31 cellular contexts compared by ENCODE assay signal in genomic region chr1:152415454-152416227, GRCh38. TPM values are rescaled to one million over a fixed set of nuclear protein-coding genes. Genes with fewer than 3 reads are reported as not detected.
"Had no signal": no experiment of that assay in that cellular context is flagged by ENCODE, and none has a peak within 500 bp of the region (broad histone marks: within the 10 kb centered on the region; RNA-seq: fewer than 3 reads in every experiment).

No MANE protein-coding gene starts in this region.

- H3K27me3 Mint-ChIP-seq: type B pancreatic cell had no signal

- H3K36me3 Mint-ChIP-seq: stimulated activated effector memory CD8-positive, alpha-beta T cell treated with anti-CD3 and anti-CD28 coated beads, Interleukin-12 subunit alpha, Interleukin-12 subunit beta, amount 100 ng/mL, for 72 hours; stimulated activated memory B cell treated with anti-CD40 and anti-IgM and Interleukin-4, amounts not matched to agents 10 μg/mL and 1 μg/mL and 100 μg/mL, for 72 hours; stimulated activated naive B cell treated with anti-CD40 and anti-IgM and Interleukin-4, amounts not matched to agents 10 μg/mL and 1 μg/mL and 100 μg/mL, for 72 hours; type B pancreatic cell had no signal

- H3K4me1 Mint-ChIP-seq: stimulated activated effector memory CD8-positive, alpha-beta T cell treated with anti-CD3 and anti-CD28 coated beads, Interleukin-12 subunit alpha, Interleukin-12 subunit beta, amount 100 ng/mL, for 72 hours; stimulated activated memory B cell treated with anti-CD40 and anti-IgM and Interleukin-4, amounts not matched to agents 10 μg/mL and 1 μg/mL and 100 μg/mL, for 72 hours; stimulated activated naive B cell treated with anti-CD40 and anti-IgM and Interleukin-4, amounts not matched to agents 10 μg/mL and 1 μg/mL and 100 μg/mL, for 72 hours; stimulated activated naive CD8-positive, alpha-beta T cell treated with anti-CD3 and anti-CD28 coated beads, Interleukin-15, amount 100 ng/mL, for 72 hours had no signal

- H3K27me3 ChIP-seq: stomach, suprapubic skin, testis, thyroid gland, tibial artery, tibial nerve, transverse colon, upper lobe of left lung, upper lobe of right lung, uterus, vagina had no signal

- H3K9me3 Mint-ChIP-seq: stimulated activated effector memory CD8-positive, alpha-beta T cell treated with anti-CD3 and anti-CD28 coated beads, Interleukin-12 subunit alpha, Interleukin-12 subunit beta, amount 100 ng/mL, for 72 hours; stimulated activated memory B cell treated with anti-CD40 and anti-IgM and Interleukin-4, amounts not matched to agents 10 μg/mL and 1 μg/mL and 100 μg/mL, for 72 hours; stimulated activated naive B cell treated with anti-CD40 and anti-IgM and Interleukin-4, amounts not matched to agents 10 μg/mL and 1 μg/mL and 100 μg/mL, for 72 hours; stimulated activated naive CD8-positive, alpha-beta T cell treated with anti-CD3 and anti-CD28 coated beads, Interleukin-15, amount 100 ng/mL, for 72 hours; stimulated activated naive CD8-positive, alpha-beta T cell treated with anti-CD3 and anti-CD28 coated beads, Interleukin-15, Interleukin-2, amounts not matched to agents 100 ng/mL and 50 ng/mL, for 24 hours; type B pancreatic cell had no signal

- H3K4me3 ChIP-seq: stomach, suprapubic skin, testis, thoracic aorta, thyroid gland, tibial artery, tibial nerve, transverse colon, upper lobe of left lung, upper lobe of right lung, uterus, vagina had no signal

- H3K27ac ChIP-seq: stomach, suprapubic skin, testis, thoracic aorta, thyroid gland, tibial artery, tibial nerve, transverse colon, upper lobe of left lung, upper lobe of right lung, uterus, vagina had no signal

- H3K27ac Mint-ChIP-seq: stimulated activated effector memory CD8-positive, alpha-beta T cell treated with anti-CD3 and anti-CD28 coated beads, Interleukin-12 subunit alpha, Interleukin-12 subunit beta, amount 100 ng/mL, for 72 hours; stimulated activated memory B cell treated with anti-CD40 and anti-IgM and Interleukin-4, amounts not matched to agents 10 μg/mL and 1 μg/mL and 100 μg/mL, for 72 hours; stimulated activated naive B cell treated with anti-CD40 and anti-IgM and Interleukin-4, amounts not matched to agents 10 μg/mL and 1 μg/mL and 100 μg/mL, for 72 hours; stimulated activated naive CD8-positive, alpha-beta T cell treated with anti-CD3 and anti-CD28 coated beads, Interleukin-15, amount 100 ng/mL, for 72 hours; stimulated activated naive CD8-positive, alpha-beta T cell treated with anti-CD3 and anti-CD28 coated beads, Interleukin-15, Interleukin-2, amounts not matched to agents 100 ng/mL and 50 ng/mL, for 24 hours; type B pancreatic cell had no signal

- DNase-seq: stimulated activated CD4-positive, alpha-beta T cell treated with anti-CD3 and anti-CD28 coated beads, Interleukin-2, amount 100 ng/mL, for 48 hours; stimulated activated CD4-positive, alpha-beta T cell treated with anti-CD3 and anti-CD28 coated beads, Interleukin-4, amount 100 ng/mL, for 1 hour; stimulated activated CD4-positive, alpha-beta T cell treated with anti-CD3 and anti-CD28 coated beads, Interleukin-4, amount 100 ng/mL, for 24 hours; stimulated activated CD4-positive, alpha-beta T cell treated with anti-CD3 and anti-CD28 coated beads, Interleukin-4, amount 100 ng/mL, for 4 hours; stimulated activated CD8-positive, alpha-beta memory T cell treated with anti-CD3 and anti-CD28 coated beads, Interleukin-4, amount 100 ng/mL, for 48 hours; stimulated activated naive B cell treated with anti-CD40 and anti-IgM and Interleukin-4, amounts not matched to agents 10 μg/mL and 1 μg/mL and 100 μg/mL, for 72 hours; stimulated activated naive CD4-positive, alpha-beta T cell; stimulated activated naive CD4-positive, alpha-beta T cell treated with Interleukin-2 at 50 U/mL for 16 hours; stimulated activated naive CD8-positive, alpha-beta T cell treated with anti-CD3 and anti-CD28 coated beads, Interleukin-15, amount 100 ng/mL, for 72 hours; stimulated activated naive CD8-positive, alpha-beta T cell treated with anti-CD3 and anti-CD28 coated beads, Interleukin-15, Interleukin-2, amounts not matched to agents 100 U/mL and 50 U/mL, for 24 hours; stomach; substantia nigra; testis; thyroid gland; tibial artery; transverse colon; upper lobe of left lung; upper lobe of right lung; uterus had no signal

- H3K36me3 ChIP-seq: stomach, suprapubic skin, thoracic aorta, thyroid gland, tibial artery, tibial nerve, transverse colon, upper lobe of left lung, upper lobe of right lung, uterus, vagina had no signal

- H3K4me1 ChIP-seq: stomach, suprapubic skin, testis, tibial artery, transverse colon, upper lobe of right lung, uterus, vagina had no signal

- H3K9me3 ChIP-seq: stomach, suprapubic skin, testis, thoracic aorta, thyroid gland, tibial artery, tibial nerve, transverse colon, upper lobe of left lung, upper lobe of right lung, uterus, vagina had no signal

- H3K4me3 Mint-ChIP-seq: stimulated activated effector memory CD8-positive, alpha-beta T cell treated with anti-CD3 and anti-CD28 coated beads, Interleukin-12 subunit alpha, Interleukin-12 subunit beta, amount 100 ng/mL, for 72 hours; stimulated activated memory B cell treated with anti-CD40 and anti-IgM and Interleukin-4, amounts not matched to agents 10 μg/mL and 1 μg/mL and 100 μg/mL, for 72 hours; stimulated activated naive B cell treated with anti-CD40 and anti-IgM and Interleukin-4, amounts not matched to agents 10 μg/mL and 1 μg/mL and 100 μg/mL, for 72 hours; stimulated activated naive CD8-positive, alpha-beta T cell treated with anti-CD3 and anti-CD28 coated beads, Interleukin-15, amount 100 ng/mL, for 72 hours; stimulated activated naive CD8-positive, alpha-beta T cell treated with anti-CD3 and anti-CD28 coated beads, Interleukin-15, Interleukin-2, amounts not matched to agents 100 ng/mL and 50 ng/mL, for 24 hours; type B pancreatic cell had no signal

RNA-seq across cellular contexts. Expression of gene CRNN, which starts 1.6 kb away (rescaled TPM):
- total RNA-seq: subcutaneous adipose tissue, temporal lobe, thoracic aorta, thyroid gland, tibial nerve, transverse colon, upper lobe of left lung, upper lobe of right lung, ureter, urinary bladder had no signal
- polyA plus RNA-seq: urinary bladder had no signal

RNA-seq across cellular contexts. Expression of gene FLG2, which starts 55.8 kb away (rescaled TPM):
- total RNA-seq: thyroid gland, tibial nerve, transverse colon, upper lobe of left lung, upper lobe of right lung, ureter, urinary bladder, uterus, vagina had no signal
- polyA plus RNA-seq: urinary bladder had no signal
